ENCODE assay signal across 9 cellular contexts in genomic region chr13:73984949-73985691, GRCh38.
DNase-seq lines count a peak whose midpoint lies in the region; ATAC-seq and TF ChIP-seq lines count a peak whose summit lies in the region.
"Had no signal": no experiment of that assay in that cellular context is flagged by ENCODE, and none has a peak within 500 bp of the region (broad histone marks: within the 10 kb centered on the region; RNA-seq: fewer than 3 reads in every experiment).

No MANE protein-coding gene starts in this region.

- no peaks in the 10 kb centered on the region for H3K27me3 Mint-ChIP-seq in MCF 10A (ENCODE audit: insufficient read depth, unreplicated experiment)

- no peak overlapping the region for H3K27ac Mint-ChIP-seq in MCF 10A (ENCODE audit: low read depth, unreplicated experiment)
- H3K27ac Mint-ChIP-seq: progenitor cell of endocrine pancreas had no signal

- H3K9me3 Mint-ChIP-seq in MCF 10A (ENCODE audit: unreplicated experiment) = no peaks in the 10 kb centered on the region

- no peaks in the 10 kb centered on the region for H3K36me3 Mint-ChIP-seq in MCF 10A (ENCODE audit: insufficient read depth, unreplicated experiment)

- BruUV-seq in MCF 10A (replicated peaks; lab: Mats Ljungman, UMichigan) = no TSS peak

- intact Hi-C loops in left cardiac atrium (cut with DNase I) (loop anchor here in 1 of 2 donors (5.0 kb wide), 1 partner anchor 43 kb away; no protein-coding TSS in a partner anchor), MCF 10A (cut with micrococcal nuclease) (no loop called here)

- H3K4me1 Mint-ChIP-seq in MCF 10A (ENCODE audit: insufficient read depth, unreplicated experiment) = no peaks in the 10 kb centered on the region

- CTCF ChIA-PET in MCF 10A (lab: Yijun Ruan, JAX) = interaction anchor here (0.9 kb wide), 1 partner anchor 33 kb away, joined by 4 read pairs; no protein-coding TSS in a partner anchor

- no peak for TF ChIP-seq CTCF in MCF 10A (IDR thresholded peaks at IDR 0.05; ENCODE audit: unreplicated experiment)

- H3K4me3 Mint-ChIP-seq in MCF 10A (ENCODE audit: unreplicated experiment) = no peak overlapping the region

- DNase-seq in NCI-H2227 treated with DMSO at 0.1 percent for 48 hours (lab: John Stamatoyannopoulos, UW) (peak; percentile 91), left cardiac atrium (peak; percentile 56), MCF 10A (ENCODE audit: unreplicated experiment) (no peak)
- DNase-seq in activated CD8-positive, alpha-beta memory T cell treated with anti-CD3 and anti-CD28 coated beads for 24 hours = peak; percentile 84
- DNase-seq in stimulated activated CD8-positive, alpha-beta memory T cell treated with anti-CD3 and anti-CD28 coated beads, Interleukin-12 subunit alpha, Interleukin-12 subunit beta, amount 100 ng/mL, for 4 hours (ENCODE audit: low read depth) = peak; percentile 46

- ATAC-seq in left cardiac atrium (peak in 1 of 2 donors; percentile 54), GM21515 (IDR thresholded peaks at IDR 0.05; ENCODE audit: unreplicated experiment) (no peak), HG03095 (IDR thresholded peaks at IDR 0.05; ENCODE audit: unreplicated experiment) (no peak), GM21360 (IDR thresholded peaks at IDR 0.05; ENCODE audit: unreplicated experiment) (no peak)

- POLR2A ChIA-PET in MCF 10A (lab: Yijun Ruan, JAX) = interaction anchor here (0.7 kb wide), 2 partner anchors 8 to 18 kb away, joined by 3 to 4 read pairs; no protein-coding TSS in a partner anchor
